15 cellular contexts compared by ENCODE assay signal in the genomic region with DNA sequence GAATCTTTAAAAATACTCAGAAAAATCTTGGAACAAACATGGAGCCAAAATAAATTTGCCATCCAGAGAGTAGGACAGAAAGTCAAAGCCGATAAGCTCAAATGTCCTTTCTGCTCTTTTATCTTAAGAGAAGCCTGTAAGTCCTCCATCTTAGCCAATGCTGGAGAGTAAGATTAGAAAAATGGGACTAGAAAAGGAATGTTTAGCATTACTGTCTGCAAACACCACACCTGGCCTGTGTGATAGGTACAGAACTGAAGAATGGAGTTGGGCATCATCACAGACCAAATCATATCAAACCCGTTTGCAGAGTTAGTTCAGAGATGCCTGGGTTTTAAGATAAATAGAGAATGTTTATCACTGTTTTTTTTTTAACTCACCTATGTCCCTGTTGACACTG. TPM values are rescaled to one million over a fixed set of nuclear protein-coding genes. Genes with fewer than 3 reads are reported as not detected.
DNase-seq lines count a peak whose midpoint lies in the region; ATAC-seq and TF ChIP-seq lines count a peak whose summit lies in the region.
"Had no signal": no experiment of that assay in that cellular context is flagged by ENCODE, and none has a peak within 500 bp of the region (broad histone marks: within the 10 kb centered on the region; RNA-seq: fewer than 3 reads in every experiment).

No MANE protein-coding gene starts in this region.

- no peaks in the 10 kb centered on the region for H3K27me3 Mint-ChIP-seq in stimulated activated naive CD8-positive, alpha-beta T cell treated with anti-CD3 and anti-CD28 coated beads, Interleukin-15, amount 100 ng/mL, for 72 hours

- CTCF ChIA-PET in HEK293T (lab: Yijun Ruan, JAX): no interaction called here

- H3K9me3 ChIP-seq in SK-N-MC (ENCODE audit: low read depth, low read length) (no peaks in the 10 kb centered on the region), colonic mucosa (no peaks in the 10 kb centered on the region)

- H3K27me3 ChIP-seq in colonic mucosa: no peaks in the 10 kb centered on the region

- H3K27ac Mint-ChIP-seq in stimulated activated naive CD8-positive, alpha-beta T cell treated with anti-CD3 and anti-CD28 coated beads, Interleukin-15, amount 100 ng/mL, for 72 hours: no peak overlapping the region
- H3K27ac Mint-ChIP-seq: CD4-positive, alpha-beta memory T cell had no signal

- no peaks in the 10 kb centered on the region for H3K9me3 Mint-ChIP-seq in stimulated activated naive CD8-positive, alpha-beta T cell treated with anti-CD3 and anti-CD28 coated beads, Interleukin-15, amount 100 ng/mL, for 72 hours
- H3K9me3 Mint-ChIP-seq: CD4-positive, alpha-beta memory T cell had no signal

- no peak for TF ChIP-seq CTCF in colonic mucosa (IDR thresholded peaks at IDR 0.05)

- H3K27ac ChIP-seq in SK-N-MC (peak overlapping the region; percentile 89), colonic mucosa (peak overlapping the region; percentile 86)
- H3K27ac ChIP-seq: GM23248 had no signal

- H3K4me1 Mint-ChIP-seq in stimulated activated naive CD8-positive, alpha-beta T cell treated with anti-CD3 and anti-CD28 coated beads, Interleukin-15, amount 100 ng/mL, for 72 hours: no peaks in the 10 kb centered on the region

- no peak overlapping the region for H3K9ac ChIP-seq in SK-N-MC (ENCODE audit: insufficient read length)
- H3K9ac ChIP-seq in colonic mucosa (ENCODE audit: low read depth in 2 of 2, low read length in 2 of 2): no peak overlapping the region
- H3K9ac ChIP-seq: GM23248 had no signal

- peak; percentile 13 for DNase-seq in NCI-H69 (lab: John Stamatoyannopoulos, UW)
- no peak for DNase-seq in SK-N-MC (ENCODE audit: low read depth, low spot score)
- no peak for DNase-seq in colonic mucosa
- DNase-seq in stimulated activated CD4-positive, alpha-beta T cell treated with anti-CD3 and anti-CD28 coated beads, Interleukin-2, amount 100 ng/mL, for 48 hours: no peak
- no peak for DNase-seq in HEK293T (ENCODE audit: extremely low spot score)
- DNase-seq in stimulated activated naive CD8-positive, alpha-beta T cell treated with anti-CD3 and anti-CD28 coated beads, Interleukin-15, amount 100 ng/mL, for 72 hours: no peak
- DNase-seq: C1 segment of cervical spinal cord; Calu3; CD4-positive, alpha-beta memory T cell; COR-L47; DMS79 treated with DMSO at 0.1 percent for 48 hours; GF-D8; GM23248; H7; HCEC 1CT had no signal

- H3K4me3 Mint-ChIP-seq in stimulated activated naive CD8-positive, alpha-beta T cell treated with anti-CD3 and anti-CD28 coated beads, Interleukin-15, amount 100 ng/mL, for 72 hours: no peak overlapping the region
- H3K4me3 Mint-ChIP-seq: CD4-positive, alpha-beta memory T cell had no signal

- H3K4me1 ChIP-seq in colonic mucosa: no peaks in the 10 kb centered on the region

- no peaks in the 10 kb centered on the region for H3K36me3 ChIP-seq in SK-N-MC (ENCODE audit: insufficient read depth, low read length)
- H3K36me3 ChIP-seq in colonic mucosa: no peaks in the 10 kb centered on the region

- H3K4me3 ChIP-seq in SK-N-MC (no peak overlapping the region), colonic mucosa (no peak overlapping the region)
- H3K4me3 ChIP-seq: GM23248 had no signal

- intact Hi-C loops in colonic mucosa (cut with DNase I): no loop called here

- ATAC-seq in stimulated activated naive CD8-positive, alpha-beta T cell treated with anti-CD3 and anti-CD28 coated beads, Interleukin-15, amount 100 ng/mL, for 72 hours: no peak

- POLR2A ChIA-PET in HEK293T (lab: Yijun Ruan, JAX): no interaction called here

TF ChIP-seq in HEK293T, 16 proteins besides CTCF, POLR2A, EP300 and RAD21:
- TF ChIP-seq ZNF384 (IDR thresholded peaks at IDR 0.05) (no peak), PKNOX1 (IDR thresholded peaks at IDR 0.05) (no peak), ELF4 (IDR thresholded peaks at IDR 0.05) (no peak), LEF1 (IDR thresholded peaks at IDR 0.05; ENCODE audit: borderline replicate concordance) (no peak), CTBP1 (IDR thresholded peaks at IDR 0.05; ENCODE audit: borderline replicate concordance) (no peak), TARDBP (IDR thresholded peaks at IDR 0.05) (no peak), FOXA1 (IDR thresholded peaks at IDR 0.05) (no peak), NFRKB (IDR thresholded peaks at IDR 0.05) (no peak), FOXK2 (IDR thresholded peaks at IDR 0.05) (no peak), SUZ12 (IDR thresholded peaks at IDR 0.05) (no peak), ARNT (IDR thresholded peaks at IDR 0.05) (no peak), BHLHE40 (IDR thresholded peaks at IDR 0.05; ENCODE audit: borderline replicate concordance) (no peak), L3MBTL2 (conservative IDR thresholded peaks at IDR 0.05) (no peak), HDGF (IDR thresholded peaks at IDR 0.05; ENCODE audit: borderline replicate concordance) (no peak), FOXM1 (IDR thresholded peaks at IDR 0.05; ENCODE audit: borderline replicate concordance) (no peak), SP1 (IDR thresholded peaks at IDR 0.05) (no peak)

RNA-seq across cellular contexts. Expression of gene SLC39A8, which starts 10.5 kb away (rescaled TPM):
- total RNA-seq in colonic mucosa: 100 to 1,000 TPM in 1 of 2 donors, 10 to 100 TPM in 1; 75.4 to 104 TPM
